10 cellular contexts compared by ENCODE assay signal in the genomic region with DNA sequence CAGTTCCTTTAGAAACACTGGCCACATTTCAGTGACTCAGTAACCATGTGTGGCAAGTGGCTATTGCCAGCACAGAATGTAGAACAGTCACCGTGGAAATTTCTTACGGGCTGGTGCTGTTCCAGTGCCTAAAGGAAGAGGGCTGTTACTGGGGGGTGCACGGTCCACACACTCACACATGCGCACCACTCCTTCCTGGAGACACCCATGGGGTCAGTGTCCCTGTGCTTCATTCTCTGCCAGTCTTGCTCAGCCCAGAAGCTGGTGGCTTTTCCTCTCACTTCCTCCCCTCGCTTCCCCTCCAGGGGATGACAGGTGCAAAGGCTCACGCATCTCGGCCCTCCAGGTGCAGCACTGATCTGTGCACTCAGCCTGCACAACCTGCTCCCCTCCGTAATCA.
DNase-seq lines count a peak whose midpoint lies in the region; ATAC-seq and TF ChIP-seq lines count a peak whose summit lies in the region.
"Had no signal": no experiment of that assay in that cellular context is flagged by ENCODE, and none has a peak within 500 bp of the region (broad histone marks: within the 10 kb centered on the region; RNA-seq: fewer than 3 reads in every experiment).

No MANE protein-coding gene starts in this region.

- no peak overlapping the region for H3K4me3 ChIP-seq in MM.1S (ENCODE audit: low read length)

- H3K4me1 Mint-ChIP-seq in stimulated activated effector memory CD8-positive, alpha-beta T cell treated with anti-CD3 and anti-CD28 coated beads, Interleukin-12 subunit alpha, Interleukin-12 subunit beta, amount 100 ng/mL, for 72 hours, result peaks cover 19% of the 10 kb centered on the region
- no peaks in the 10 kb centered on the region for H3K4me1 Mint-ChIP-seq in CD4-positive, alpha-beta T cell (ENCODE audit: low read depth)

- no peak overlapping the region for H3K9ac ChIP-seq in MM.1S (ENCODE audit: low read length)
- H3K9ac ChIP-seq: parathyroid adenoma had no signal

- no peaks in the 10 kb centered on the region for H3K79me2 ChIP-seq in MM.1S (ENCODE audit: low read length)

- intact Hi-C loops in CD4-positive, alpha-beta T cell (cut with DNase I, micrococcal nuclease), result no loop called here

- H2AFZ ChIP-seq in MM.1S (ENCODE audit: low read length), result no peak overlapping the region
- H2AFZ ChIP-seq: parathyroid adenoma had no signal

- peak overlapping the region; percentile 60 for H3K27ac Mint-ChIP-seq in stimulated activated effector memory CD8-positive, alpha-beta T cell treated with anti-CD3 and anti-CD28 coated beads, Interleukin-12 subunit alpha, Interleukin-12 subunit beta, amount 100 ng/mL, for 72 hours
- no peak overlapping the region for H3K27ac Mint-ChIP-seq in CD4-positive, alpha-beta T cell

- no peaks in the 10 kb centered on the region for H3K27me3 ChIP-seq in MM.1S (replicated peaks; ENCODE audit: insufficient read depth, low read length)
- H3K27me3 ChIP-seq in CD4-positive, alpha-beta T cell (ENCODE audit: control insufficient read depth, insufficient read depth, low read length), result no peaks in the 10 kb centered on the region

- POLR2A ChIA-PET in CD4-positive, alpha-beta T cell (lab: Charles Lee), result no interaction called here

- peak; percentile 5; the same call in 1 of the 2 replicates for TF ChIP-seq CTCF in MM.1S (IDR thresholded peaks at IDR 0.05; ENCODE audit: low read length)
- TF ChIP-seq CTCF in CD4-positive, alpha-beta T cell (IDR thresholded peaks at IDR 0.05), result no peak

- CTCF ChIA-PET in CD4-positive, alpha-beta T cell (lab: Charles Lee), result no interaction called here

- DNase-seq in MM.1S, result peak; percentile 44
- DNase-seq in stimulated activated effector memory CD8-positive, alpha-beta T cell treated with anti-CD3 and anti-CD28 coated beads, Interleukin-12 subunit alpha, Interleukin-12 subunit beta, amount 100 ng/mL, for 72 hours (ENCODE audit: low spot score in 2 of 2), result no peak
- DNase-seq in C1 segment of cervical spinal cord (lab: John Stamatoyannopoulos, UW), result no peak
- DNase-seq in NCI-H146 (lab: John Stamatoyannopoulos, UW), result no peak
- no peak for DNase-seq in CD4-positive, alpha-beta T cell
- DNase-seq: activated CD4-positive, alpha-beta T cell treated with anti-CD3 and anti-CD28 coated beads for 4 hours had no signal

- H3K4me2 ChIP-seq in MM.1S (ENCODE audit: low read depth, low read length), result no peak overlapping the region; the same call in 1 of the 2 replicates

- TF ChIP-seq POLR2A in GM18951 (IDR thresholded peaks at IDR 0.05; ENCODE audit: extremely low read depth, insufficient read depth, insufficient read length), result peak; percentile 15

- H4K20me1 ChIP-seq in MM.1S (ENCODE audit: insufficient read depth, low read length), result no peaks in the 10 kb centered on the region

- H3K27ac ChIP-seq in MM.1S (ENCODE audit: low read length), result peak overlapping the region; percentile 51; the same call in 1 of the 2 replicates
- no peak overlapping the region for H3K27ac ChIP-seq in CD4-positive, alpha-beta T cell (ENCODE audit: low read depth, low read length)
- H3K27ac ChIP-seq: parathyroid adenoma had no signal

- H3K36me3 ChIP-seq in MM.1S (replicated peaks; ENCODE audit: insufficient read depth, low read length), result no peaks in the 10 kb centered on the region

- peaks cover 33% of the 10 kb centered on the region for H3K36me3 Mint-ChIP-seq in stimulated activated effector memory CD8-positive, alpha-beta T cell treated with anti-CD3 and anti-CD28 coated beads, Interleukin-12 subunit alpha, Interleukin-12 subunit beta, amount 100 ng/mL, for 72 hours
- peaks cover 71% of the 10 kb centered on the region for H3K36me3 Mint-ChIP-seq in CD4-positive, alpha-beta T cell (ENCODE audit: low read depth)

- H3K4me3 Mint-ChIP-seq in stimulated activated effector memory CD8-positive, alpha-beta T cell treated with anti-CD3 and anti-CD28 coated beads, Interleukin-12 subunit alpha, Interleukin-12 subunit beta, amount 100 ng/mL, for 72 hours, result no peak overlapping the region
- H3K4me3 Mint-ChIP-seq in CD4-positive, alpha-beta T cell, result no peak overlapping the region
- H3K4me3 Mint-ChIP-seq: brain had no signal

- peaks cover 2% of the 10 kb centered on the region for H3K9me3 Mint-ChIP-seq in stimulated activated effector memory CD8-positive, alpha-beta T cell treated with anti-CD3 and anti-CD28 coated beads, Interleukin-12 subunit alpha, Interleukin-12 subunit beta, amount 100 ng/mL, for 72 hours
- H3K9me3 Mint-ChIP-seq in CD4-positive, alpha-beta T cell, result no peaks in the 10 kb centered on the region

- no peaks in the 10 kb centered on the region for H3K27me3 Mint-ChIP-seq in CD4-positive, alpha-beta T cell
- H3K27me3 Mint-ChIP-seq: brain had no signal

- H3F3A ChIP-seq in MM.1S (ENCODE audit: insufficient read depth, low read length), result no peaks in the 10 kb centered on the region; the same call in 1 of the 2 replicates

- in situ Hi-C loops in GM18951 (cut with MboI; ENCODE audit: low sequenced_read_pairs, unreplicated experiment), result no loop called here

- peaks cover 19% of the 10 kb centered on the region for H3K4me1 ChIP-seq in MM.1S (ENCODE audit: low read length)
- H3K4me1 ChIP-seq: parathyroid adenoma had no signal

- no peaks in the 10 kb centered on the region for H3K9me2 ChIP-seq in MM.1S (replicated peaks; ENCODE audit: insufficient read depth, low read length)

- no peaks in the 10 kb centered on the region for H3K9me3 ChIP-seq in MM.1S (replicated peaks; ENCODE audit: insufficient read depth, low read length)
- no peaks in the 10 kb centered on the region for H3K9me3 ChIP-seq in CD4-positive, alpha-beta T cell (ENCODE audit: control insufficient read depth, low read length)

- ATAC-seq in HG02623 (IDR thresholded peaks at IDR 0.05; ENCODE audit: unreplicated experiment), result peak; percentile 70
- peak; percentile 46 for ATAC-seq in stimulated activated effector memory CD8-positive, alpha-beta T cell treated with anti-CD3 and anti-CD28 coated beads, Interleukin-12 subunit alpha, Interleukin-12 subunit beta, amount 100 ng/mL, for 72 hours
- no peak for ATAC-seq in CD4-positive, alpha-beta T cell (ENCODE audit: poor library complexity)
